Comparison of ENCODE assay signal across 1 cellular context in genomic region chr2:37283207-37283606, GRCh38.
TF ChIP-seq lines count a peak whose summit lies in the region.

No MANE protein-coding gene starts in this region.

TF ChIP-seq in IMR-90, 13 proteins besides CTCF, POLR2A, EP300 and RAD21:
- TF ChIP-seq SMC3 (IDR thresholded peaks at IDR 0.05; ENCODE audit: low read depth, low read length) (no peak), NFE2L2 (IDR thresholded peaks at IDR 0.05; ENCODE audit: low read depth, low read length) (no peak), MAFK (IDR thresholded peaks at IDR 0.05; ENCODE audit: low read depth, low read length) (no peak; the same call in 1 of the 2 replicates), FOS (IDR thresholded peaks at IDR 0.05; ENCODE audit: low read depth, low read length) (peak; percentile 53; the same call in 1 of the 2 replicates), USF2 (IDR thresholded peaks at IDR 0.05; ENCODE audit: low read depth, low read length) (no peak), BHLHE40 (IDR thresholded peaks at IDR 0.05; ENCODE audit: low read depth, low read length) (no peak), CEBPB (IDR thresholded peaks at IDR 0.05; ENCODE audit: low read depth, low read length) (no peak), MAZ (IDR thresholded peaks at IDR 0.05; ENCODE audit: borderline replicate concordance, low read depth, low read length) (no peak)
